ENCODE assay signal across 1 cellular context in the genomic region with DNA sequence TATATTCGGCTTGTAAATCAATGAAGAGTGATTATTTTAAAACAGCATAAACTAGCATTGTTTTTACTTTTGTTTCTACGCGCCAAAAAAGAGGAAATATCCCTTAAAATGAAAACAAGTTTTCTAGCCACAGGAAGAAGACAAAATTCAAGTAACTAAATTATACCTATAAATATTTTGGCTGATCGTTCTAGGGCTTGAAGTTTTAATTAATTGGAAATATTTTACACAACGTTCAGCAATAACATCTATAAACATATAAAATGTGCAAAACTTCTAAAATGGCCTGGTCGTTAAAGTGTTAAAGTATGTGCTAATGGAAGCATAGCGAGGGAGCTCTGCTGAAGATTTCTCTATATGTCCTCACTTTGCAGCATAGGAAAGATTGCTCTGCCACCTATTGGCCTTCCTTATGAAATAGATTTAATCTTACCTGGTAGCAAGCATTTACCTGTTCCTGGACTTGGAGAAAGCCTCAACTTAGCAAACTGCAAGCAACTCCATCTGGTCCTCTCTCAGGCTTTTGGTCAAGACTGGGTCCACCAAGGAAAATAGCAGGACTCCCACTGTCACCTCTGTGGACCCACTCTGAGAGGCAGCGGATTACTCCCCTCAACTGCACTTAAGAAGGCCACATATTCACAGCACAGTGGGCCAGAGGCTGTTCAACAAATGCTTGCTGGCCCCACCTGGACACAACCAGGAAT.
TF ChIP-seq lines count a peak whose summit lies in the region.

No MANE protein-coding gene starts in this region.

TF ChIP-seq in GM23338, 12 proteins besides CTCF, POLR2A, EP300 and RAD21 (continued from another document):
- TF ChIP-seq, protein P1, sequence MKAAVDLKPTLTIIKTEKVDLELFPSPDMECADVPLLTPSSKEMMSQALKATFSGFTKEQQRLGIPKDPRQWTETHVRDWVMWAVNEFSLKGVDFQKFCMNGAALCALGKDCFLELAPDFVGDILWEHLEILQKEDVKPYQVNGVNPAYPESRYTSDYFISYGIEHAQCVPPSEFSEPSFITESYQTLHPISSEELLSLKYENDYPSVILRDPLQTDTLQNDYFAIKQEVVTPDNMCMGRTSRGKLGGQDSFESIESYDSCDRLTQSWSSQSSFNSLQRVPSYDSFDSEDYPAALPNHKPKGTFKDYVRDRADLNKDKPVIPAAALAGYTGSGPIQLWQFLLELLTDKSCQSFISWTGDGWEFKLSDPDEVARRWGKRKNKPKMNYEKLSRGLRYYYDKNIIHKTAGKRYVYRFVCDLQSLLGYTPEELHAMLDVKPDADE (IDR thresholded peaks at IDR 0.05) = no peak
- TF ChIP-seq EZH2 (IDR thresholded peaks at IDR 0.05; ENCODE audit: low read depth, unreplicated experiment) (no peak), JUNB (IDR thresholded peaks at IDR 0.05; ENCODE audit: unreplicated experiment) (no peak), NANOG (IDR thresholded peaks at IDR 0.05; ENCODE audit: borderline replicate concordance) (no peak), POLR2AphosphoS5 (IDR thresholded peaks at IDR 0.05; ENCODE audit: low read depth) (no peak), STAT1 (IDR thresholded peaks at IDR 0.05; ENCODE audit: unreplicated experiment) (no peak), ZNF331 (CRISPR knock-in tag; IDR thresholded peaks at IDR 0.05; ENCODE audit: low read depth) (no peak)
- TF ChIP-seq, protein P2, sequence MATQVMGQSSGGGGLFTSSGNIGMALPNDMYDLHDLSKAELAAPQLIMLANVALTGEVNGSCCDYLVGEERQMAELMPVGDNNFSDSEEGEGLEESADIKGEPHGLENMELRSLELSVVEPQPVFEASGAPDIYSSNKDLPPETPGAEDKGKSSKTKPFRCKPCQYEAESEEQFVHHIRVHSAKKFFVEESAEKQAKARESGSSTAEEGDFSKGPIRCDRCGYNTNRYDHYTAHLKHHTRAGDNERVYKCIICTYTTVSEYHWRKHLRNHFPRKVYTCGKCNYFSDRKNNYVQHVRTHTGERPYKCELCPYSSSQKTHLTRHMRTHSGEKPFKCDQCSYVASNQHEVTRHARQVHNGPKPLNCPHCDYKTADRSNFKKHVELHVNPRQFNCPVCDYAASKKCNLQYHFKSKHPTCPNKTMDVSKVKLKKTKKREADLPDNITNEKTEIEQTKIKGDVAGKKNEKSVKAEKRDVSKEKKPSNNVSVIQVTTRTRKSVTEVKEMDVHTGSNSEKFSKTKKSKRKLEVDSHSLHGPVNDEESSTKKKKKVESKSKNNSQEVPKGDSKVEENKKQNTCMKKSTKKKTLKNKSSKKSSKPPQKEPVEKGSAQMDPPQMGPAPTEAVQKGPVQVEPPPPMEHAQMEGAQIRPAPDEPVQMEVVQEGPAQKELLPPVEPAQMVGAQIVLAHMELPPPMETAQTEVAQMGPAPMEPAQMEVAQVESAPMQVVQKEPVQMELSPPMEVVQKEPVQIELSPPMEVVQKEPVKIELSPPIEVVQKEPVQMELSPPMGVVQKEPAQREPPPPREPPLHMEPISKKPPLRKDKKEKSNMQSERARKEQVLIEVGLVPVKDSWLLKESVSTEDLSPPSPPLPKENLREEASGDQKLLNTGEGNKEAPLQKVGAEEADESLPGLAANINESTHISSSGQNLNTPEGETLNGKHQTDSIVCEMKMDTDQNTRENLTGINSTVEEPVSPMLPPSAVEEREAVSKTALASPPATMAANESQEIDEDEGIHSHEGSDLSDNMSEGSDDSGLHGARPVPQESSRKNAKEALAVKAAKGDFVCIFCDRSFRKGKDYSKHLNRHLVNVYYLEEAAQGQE (IDR thresholded peaks at IDR 0.05; ENCODE audit: unreplicated experiment) = no peak
